19 cellular contexts compared by ENCODE assay signal in the genomic region with DNA sequence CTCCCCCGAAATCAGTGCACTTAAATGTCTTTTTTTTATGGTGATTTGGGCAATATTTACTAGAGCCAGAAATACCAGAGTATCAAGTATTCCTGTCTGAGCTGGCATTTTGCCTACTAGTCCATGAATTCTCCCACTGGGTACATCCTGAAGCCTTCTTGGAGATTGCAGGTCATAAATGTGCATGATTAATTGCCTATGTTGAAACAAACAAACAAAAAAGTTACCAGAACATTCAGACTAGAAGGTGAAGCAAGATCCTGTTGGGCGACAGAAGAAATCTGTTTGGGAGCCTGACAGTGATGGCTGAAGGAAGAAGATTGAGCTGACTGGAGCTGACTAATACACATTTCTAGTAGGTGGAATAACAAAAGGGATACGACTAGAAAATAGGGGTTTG.
DNase-seq lines count a peak whose midpoint lies in the region; ATAC-seq and TF ChIP-seq lines count a peak whose summit lies in the region.
"Had no signal": no experiment of that assay in that cellular context is flagged by ENCODE, and none has a peak within 500 bp of the region (broad histone marks: within the 10 kb centered on the region; RNA-seq: fewer than 3 reads in every experiment).

No MANE protein-coding gene starts in this region.

- peak; percentile 0 for DNase-seq in GM04503 (ENCODE audit: low read depth)
- DNase-seq in PC-9: peak; percentile 15 to 93
- DNase-seq in fibroblast of the aortic adventitia (ENCODE audit: low read depth): peak; percentile 14
- DNase-seq in sciatic nerve (ENCODE audit: low spot score): no peak
- no peak for DNase-seq in NK-92 (lab: John Stamatoyannopoulos, UW; ENCODE audit: unreplicated experiment)
- DNase-seq in activated CD8-positive, alpha-beta memory T cell treated with anti-CD3 and anti-CD28 coated beads, Interleukin-2, amount 10 ng/mL, durations not matched to agents 7 days and 5 days: no peak
- DNase-seq: activated naive CD4-positive, alpha-beta T cell treated with anti-CD3 and anti-CD28 coated beads, Interleukin-2, amount 50 U/mL, for 16 hours; activated T-cell treated with anti-CD3 and anti-CD28 coated beads, Interleukin-2, amount 50 U/mL, for 72 hours; DMS 273 treated with DMSO at 0.1 percent for 48 hours; foreskin melanocyte; NCI-H2171; NCI-H748 treated with DMSO at 0.1 percent for 48 hours had no signal

- no peak overlapping the region for H3K4me3 Mint-ChIP-seq in activated CD8-positive, alpha-beta memory T cell treated with anti-CD3 and anti-CD28 coated beads, Interleukin-2, amount 10 ng/mL, durations not matched to agents 7 days and 5 days
- H3K4me3 Mint-ChIP-seq: activated T-cell treated with anti-CD3 and anti-CD28 coated beads, Interleukin-2, amount 50 U/mL, for 72 hours; CD14-positive monocyte; neural crest cell; T-helper 2 cell treated with Interferon-gamma antibody and Interleukin-4, amounts not matched to agents 5 μg/mL and 100 μg/mL, for 36 hours had no signal

- H3F3A ChIP-seq in PC-9 (ENCODE audit: insufficient read depth, low read depth): peaks cover 19% of the 10 kb centered on the region

- H3K79me2 ChIP-seq in PC-9 (ENCODE audit: low read depth): no peaks in the 10 kb centered on the region

- intact Hi-C loops in PC-9 (cut with micrococcal nuclease; ENCODE audit: unreplicated experiment) (no loop called here), sciatic nerve (cut with DNase I) (no loop called here)

- H3K4me1 Mint-ChIP-seq in activated CD8-positive, alpha-beta memory T cell treated with anti-CD3 and anti-CD28 coated beads, Interleukin-2, amount 10 ng/mL, durations not matched to agents 7 days and 5 days: no peaks in the 10 kb centered on the region

- H4K20me1 ChIP-seq in PC-9 (ENCODE audit: insufficient read depth): no peaks in the 10 kb centered on the region

- no peaks in the 10 kb centered on the region for H3K9me2 ChIP-seq in PC-9 (ENCODE audit: insufficient read depth)

- H2AFZ ChIP-seq in PC-9: no peak overlapping the region

- H3K27me3 Mint-ChIP-seq in activated CD8-positive, alpha-beta memory T cell treated with anti-CD3 and anti-CD28 coated beads, Interleukin-2, amount 10 ng/mL, durations not matched to agents 7 days and 5 days: peaks cover 4% of the 10 kb centered on the region

- no peak for TF ChIP-seq CTCF in PC-9 (conservative IDR thresholded peaks at IDR 0.05)
- TF ChIP-seq CTCF in fibroblast of the aortic adventitia (IDR thresholded peaks at IDR 0.05; ENCODE audit: insufficient read depth, low read length): no peak

- H3K4me1 ChIP-seq in PC-9 (replicated peaks; ENCODE audit: insufficient read depth): peaks cover 23% of the 10 kb centered on the region

- H3K4me3 ChIP-seq in PC-9 (no peak overlapping the region), fibroblast of the aortic adventitia (ENCODE audit: low read depth, low read length) (no peak overlapping the region)
- H3K4me3 ChIP-seq: SK-N-MC had no signal

- peak overlapping the region; percentile 57; the same call in 1 of the 2 replicates for H3K4me2 ChIP-seq in PC-9
- H3K4me2 ChIP-seq: KMS-11 had no signal

- CTCF ChIA-PET in PC-9 (lab: Charles Lee): no interaction called here
- CTCF ChIA-PET in activated CD8-positive, alpha-beta memory T cell treated with anti-CD3 and anti-CD28 coated beads, Interleukin-2, amount 10 ng/mL, durations not matched to agents 7 days and 5 days (lab: Charles Lee): no interaction called here

- H3K27me3 ChIP-seq in PC-9 (ENCODE audit: insufficient read depth, low read depth): no peaks in the 10 kb centered on the region

- H3K9me3 ChIP-seq in PC-9 (ENCODE audit: insufficient read depth, low read depth): no peaks in the 10 kb centered on the region

- ATAC-seq in sciatic nerve (peak; percentile 80), GM18870 (IDR thresholded peaks at IDR 0.05; ENCODE audit: unreplicated experiment) (no peak), HG03135 (IDR thresholded peaks at IDR 0.05; ENCODE audit: unreplicated experiment) (no peak)
- no peak for ATAC-seq in activated CD8-positive, alpha-beta memory T cell treated with anti-CD3 and anti-CD28 coated beads, Interleukin-2, amount 10 ng/mL, durations not matched to agents 7 days and 5 days
- ATAC-seq: activated T-cell treated with anti-CD3 and anti-CD28 coated beads, Interleukin-2, amount 50 U/mL, for 72 hours had no signal

- POLR2A ChIA-PET in PC-9 (lab: Charles Lee; ENCODE audit: unreplicated experiment): no interaction called here

- H3K27ac Mint-ChIP-seq in activated CD8-positive, alpha-beta memory T cell treated with anti-CD3 and anti-CD28 coated beads, Interleukin-2, amount 10 ng/mL, durations not matched to agents 7 days and 5 days: no peak overlapping the region
- H3K27ac Mint-ChIP-seq: activated T-cell treated with anti-CD3 and anti-CD28 coated beads, Interleukin-2, amount 50 U/mL, for 72 hours; T-helper 2 cell treated with Interferon-gamma antibody and Interleukin-4, amounts not matched to agents 5 μg/mL and 100 μg/mL, for 36 hours had no signal

- no TSS peak for BruUV-seq in PC-9 (replicated peaks; lab: Mats Ljungman, UMichigan)

- H3K36me3 Mint-ChIP-seq in activated CD8-positive, alpha-beta memory T cell treated with anti-CD3 and anti-CD28 coated beads, Interleukin-2, amount 10 ng/mL, durations not matched to agents 7 days and 5 days: no peaks in the 10 kb centered on the region
- H3K36me3 Mint-ChIP-seq: CD14-positive monocyte had no signal

- H3K36me3 ChIP-seq in PC-9 (ENCODE audit: low read depth): no peaks in the 10 kb centered on the region

- H3K9me3 Mint-ChIP-seq in activated CD8-positive, alpha-beta memory T cell treated with anti-CD3 and anti-CD28 coated beads, Interleukin-2, amount 10 ng/mL, durations not matched to agents 7 days and 5 days (ENCODE audit: low read depth): no peaks in the 10 kb centered on the region
- H3K9me3 Mint-ChIP-seq: activated T-cell treated with anti-CD3 and anti-CD28 coated beads, Interleukin-2, amount 50 U/mL, for 72 hours; neural crest cell; T-helper 2 cell treated with Interferon-gamma antibody and Interleukin-4, amounts not matched to agents 5 μg/mL and 100 μg/mL, for 36 hours had no signal

- 0 out of 2 replicates have a peak overlapping the region, but pooled peaks have one; percentile 35 for H3K27ac ChIP-seq in PC-9
- H3K27ac ChIP-seq: KMS-11, SK-N-MC had no signal

Comparison
In these comparisons a context has a peak if more than half of its experiments do, and no peak if none do; other contexts are left out.
1. DNase-seq: peak in GM04503 (single experiment), PC-9 (2 of 2) and fibroblast of the aortic adventitia (single experiment); none in sciatic nerve (single experiment), NK-92 (single experiment) and activated CD8-positive, alpha-beta memory T cell treated with anti-CD3 and anti-CD28 coated beads, Interleukin-2, amount 10 ng/mL, durations not matched to agents 7 days and 5 days (single experiment).